ENCODE assay signal across 15 cellular contexts in genomic region chr22:32197553-32198226, GRCh38. TPM values are rescaled to one million over a fixed set of nuclear protein-coding genes. Genes with fewer than 3 reads are reported as not detected.
"Had no signal": no experiment of that assay in that cellular context is flagged by ENCODE, and none has a peak within 500 bp of the region (broad histone marks: within the 10 kb centered on the region; RNA-seq: fewer than 3 reads in every experiment).

No MANE protein-coding gene starts in this region.

RNA-seq across cellular contexts. Expression of gene RFPL2, which starts 7.2 kb away (rescaled TPM):
- total RNA-seq: stomach, suprapubic skin, testis, thoracic aorta, thyroid gland, tibial nerve, transverse colon, upper lobe of right lung, ureter, urinary bladder, uterus, vagina had no signal
- polyA plus RNA-seq: stomach, urinary bladder had no signal

RNA-seq across cellular contexts. Expression of gene C22orf42, which starts 38.6 kb away (rescaled TPM):
- total RNA-seq: stomach, subcutaneous adipose tissue, suprapubic skin, temporal lobe, thoracic aorta, thyroid gland, tibial nerve, transverse colon, upper lobe of left lung, upper lobe of right lung, ureter, urinary bladder, uterus, vagina had no signal
- polyA plus RNA-seq: urinary bladder had no signal

RNA-seq across cellular contexts. Expression of gene SLC5A4, which starts 57.5 kb away (rescaled TPM):
- polyA plus RNA-seq: stomach had no signal
